ENCODE assay signal across 8 cellular contexts in genomic region chr16:64579712-64580111, GRCh38.
"Had no signal": no experiment of that assay in that cellular context is flagged by ENCODE, and none has a peak within 500 bp of the region (broad histone marks: within the 10 kb centered on the region; RNA-seq: fewer than 3 reads in every experiment).

No MANE protein-coding gene starts in this region.

- H3K4me2 ChIP-seq: KMS-11 had no signal

- H3K27ac ChIP-seq: HL-60, KMS-11 had no signal

- H3K4me3 Mint-ChIP-seq: IgD-negative memory B cell had no signal

- H3K36me3 Mint-ChIP-seq: IgD-negative memory B cell had no signal

- ATAC-seq: K562 had no signal

- DNase-seq: Karpas-422, KBM-7, KG1 had no signal

- H3K27ac Mint-ChIP-seq: IgD-negative memory B cell had no signal

- FAIRE-seq: HTR-8/SVneo, K562 had no signal

- H3K27me3 Mint-ChIP-seq: IgD-negative memory B cell had no signal

- H3K4me1 Mint-ChIP-seq: IgD-negative memory B cell had no signal

- H3K9ac ChIP-seq: KMS-11 had no signal

- H3K4me3 ChIP-seq: K562 had no signal
